ENCODE assay signal across 8 cellular contexts in the genomic region with DNA sequence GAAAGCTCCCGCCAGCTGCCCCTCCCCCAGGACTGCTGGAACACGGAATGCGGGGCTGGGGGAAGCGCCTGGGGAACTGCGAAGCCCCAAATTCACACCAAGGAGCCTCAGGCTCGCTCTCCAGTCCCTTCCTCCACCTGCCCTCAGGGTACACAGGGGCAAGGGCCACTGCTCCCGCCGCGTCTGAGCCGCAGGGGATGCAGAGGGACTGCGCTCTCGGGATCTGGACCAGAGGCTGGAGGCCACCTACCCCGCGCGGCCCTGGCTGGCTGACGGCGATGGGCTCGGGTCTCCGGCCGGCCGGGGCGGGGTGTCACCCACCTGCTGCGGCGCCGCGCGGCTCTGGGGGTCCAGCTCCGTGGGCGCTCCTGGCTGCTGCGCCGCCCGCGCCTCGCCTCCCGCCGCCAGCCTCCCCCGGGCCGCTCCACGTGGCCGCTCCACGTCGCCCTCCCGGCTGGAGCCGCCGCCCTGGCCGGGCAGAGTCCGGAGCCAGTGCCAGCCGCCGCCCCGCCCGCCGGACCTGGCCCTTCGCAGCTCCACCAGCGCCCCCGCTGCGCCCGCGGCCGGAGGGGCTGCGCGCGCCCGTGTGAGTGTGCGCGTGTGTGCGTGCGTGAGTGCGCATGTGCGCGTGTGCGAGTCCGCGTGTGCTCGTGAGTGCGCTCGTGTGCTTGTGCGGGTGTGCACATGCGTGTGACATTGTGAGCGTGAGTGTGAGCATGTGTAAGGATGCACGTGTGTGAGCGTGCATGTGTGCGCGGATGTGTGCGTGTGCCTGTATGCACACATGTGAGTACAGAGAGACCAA. TPM values are rescaled to one million over a fixed set of nuclear protein-coding genes. Genes with fewer than 3 reads are reported as not detected.
DNase-seq lines count a peak whose midpoint lies in the region; ATAC-seq and TF ChIP-seq lines count a peak whose summit lies in the region.

A gene with protein sequence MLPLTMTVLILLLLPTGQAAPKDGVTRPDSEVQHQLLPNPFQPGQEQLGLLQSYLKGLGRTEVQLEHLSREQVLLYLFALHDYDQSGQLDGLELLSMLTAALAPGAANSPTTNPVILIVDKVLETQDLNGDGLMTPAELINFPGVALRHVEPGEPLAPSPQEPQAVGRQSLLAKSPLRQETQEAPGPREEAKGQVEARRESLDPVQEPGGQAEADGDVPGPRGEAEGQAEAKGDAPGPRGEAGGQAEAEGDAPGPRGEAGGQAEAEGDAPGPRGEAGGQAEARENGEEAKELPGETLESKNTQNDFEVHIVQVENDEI (minus strand): TSS at position 604 of the 805 bp plus-strand sequence. CDS start 14,762 bp downstream, outside the sequence.

- H3K27me3 Mint-ChIP-seq in WTC11 (ENCODE audit: low read depth) = peaks cover 66% of the 10 kb centered on the region

- POLR2A ChIA-PET in WTC11 (lab: Charles Lee) = interaction anchor here (1.6 kb wide), 1 partner anchor 15 kb away, joined by 5 read pairs; a partner anchor contains a TSS

- H3K9me3 Mint-ChIP-seq in WTC11 = no peaks in the 10 kb centered on the region

- H3K4me3 Mint-ChIP-seq in WTC11 = peak within 1 kb of the TSS; percentile 73

- H3K36me3 Mint-ChIP-seq in WTC11 = no peaks in the 10 kb centered on the region

- CTCF ChIA-PET in WTC11 (lab: Charles Lee) = interaction anchor here (1.0 to 2.1 kb wide), 4 partner anchors 15 to 73 kb away, joined by 3 to 11 read pairs (median 8); a partner anchor contains a TSS

- H3K4me1 Mint-ChIP-seq in WTC11 = peaks cover 12% of the 10 kb centered on the region; the same call in 1 of the 2 replicates

- DNase-seq in stimulated activated CD4-positive, alpha-beta T cell treated with anti-CD3 and anti-CD28 coated beads, Interleukin-12 subunit alpha, Interleukin-12 subunit beta, amount 100 ng/mL, for 4 hours = peak; percentile 29
- no peak for DNase-seq in stimulated activated CD4-positive, alpha-beta T cell treated with anti-CD3 and anti-CD28 coated beads, Interleukin-4, amount 100 ng/mL, for 24 hours
- peak; percentile 55 for DNase-seq in WTC11 (ENCODE audit: low spot score)
- no peak for DNase-seq in fibroblast of villous mesenchyme (ENCODE audit: low read depth)
- DNase-seq in posterior vena cava (ENCODE audit: low spot score) = peak; percentile 81
- no peak for DNase-seq in cortex of kidney (lab: John Stamatoyannopoulos, UW)
- no peak for DNase-seq in DMS153 treated with DMSO at 0.1 percent for 48 hours (lab: John Stamatoyannopoulos, UW; ENCODE audit: unreplicated experiment)
- DNase-seq in NCI-H774 (lab: John Stamatoyannopoulos, UW) = no peak

- peak; percentile 63 for ATAC-seq in WTC11

- intact Hi-C loops in posterior vena cava (cut with DNase I) = no loop called here

- no peak for TF ChIP-seq CTCF in WTC11 (IDR thresholded peaks at IDR 0.05)
- TF ChIP-seq CTCF in fibroblast of villous mesenchyme (IDR thresholded peaks at IDR 0.05; ENCODE audit: insufficient read depth, low read depth, low read length) = no peak

- H3K4me3 ChIP-seq in fibroblast of villous mesenchyme (ENCODE audit: low read depth, low read length) = peak within 1 kb of the TSS; percentile 44

- H3K27ac Mint-ChIP-seq in WTC11 = no peak within 1 kb of the TSS

TF ChIP-seq in WTC11, 78 proteins besides CTCF, POLR2A, EP300 and RAD21 (continues in another document):
- TF ChIP-seq RELA (CRISPR knock-in tag; IDR thresholded peaks at IDR 0.05; ENCODE audit: borderline replicate concordance) (peak; percentile 67; the same call in 1 of the 2 replicates), ETV6 (CRISPR knock-in tag; IDR thresholded peaks at IDR 0.05) (no peak), TP53 (CRISPR knock-in tag; IDR thresholded peaks at IDR 0.05) (peak; percentile 78), ZNF263 (CRISPR knock-in tag; IDR thresholded peaks at IDR 0.05; ENCODE audit: low read depth) (no peak), FOXP1 (CRISPR knock-in tag; IDR thresholded peaks at IDR 0.05; ENCODE audit: borderline replicate concordance) (peak; percentile 76; the same call in 1 of the 2 replicates), TCF7 (CRISPR knock-in tag; IDR thresholded peaks at IDR 0.05; ENCODE audit: low read depth) (peak; percentile 81; the same call in 1 of the 2 replicates), ELF4 (CRISPR knock-in tag; IDR thresholded peaks at IDR 0.05; ENCODE audit: low read depth) (no peak), CREM (CRISPR knock-in tag; IDR thresholded peaks at IDR 0.05) (0 out of 2 replicates have a peak, but pooled peaks have one; percentile 50), HMGA2 (CRISPR knock-in tag; IDR thresholded peaks at IDR 0.05) (no peak), SP1 (CRISPR knock-in tag; conservative IDR thresholded peaks at IDR 0.05) (peak; percentile 61; the same call in 1 of the 2 replicates), ZBTB21 (CRISPR knock-in tag; IDR thresholded peaks at IDR 0.05; ENCODE audit: borderline replicate concordance) (peak; percentile 89)
- TF ChIP-seq, protein P1, sequence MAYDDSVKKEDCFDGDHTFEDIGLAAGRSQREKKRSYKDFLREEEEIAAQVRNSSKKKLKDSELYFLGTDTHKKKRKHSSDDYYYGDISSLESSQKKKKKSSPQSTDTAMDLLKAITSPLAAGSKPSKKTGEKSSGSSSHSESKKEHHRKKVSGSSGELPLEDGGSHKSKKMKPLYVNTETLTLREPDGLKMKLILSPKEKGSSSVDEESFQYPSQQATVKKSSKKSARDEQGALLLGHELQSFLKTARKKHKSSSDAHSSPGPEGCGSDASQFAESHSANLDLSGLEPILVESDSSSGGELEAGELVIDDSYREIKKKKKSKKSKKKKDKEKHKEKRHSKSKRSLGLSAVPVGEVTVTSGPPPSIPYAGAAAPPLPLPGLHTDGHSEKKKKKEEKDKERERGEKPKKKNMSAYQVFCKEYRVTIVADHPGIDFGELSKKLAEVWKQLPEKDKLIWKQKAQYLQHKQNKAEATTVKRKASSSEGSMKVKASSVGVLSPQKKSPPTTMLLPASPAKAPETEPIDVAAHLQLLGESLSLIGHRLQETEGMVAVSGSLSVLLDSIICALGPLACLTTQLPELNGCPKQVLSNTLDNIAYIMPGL (CRISPR knock-in tag; IDR thresholded peaks at IDR 0.05) = peak; percentile 29; the same call in 1 of the 2 replicates
- TF ChIP-seq, protein P2, sequence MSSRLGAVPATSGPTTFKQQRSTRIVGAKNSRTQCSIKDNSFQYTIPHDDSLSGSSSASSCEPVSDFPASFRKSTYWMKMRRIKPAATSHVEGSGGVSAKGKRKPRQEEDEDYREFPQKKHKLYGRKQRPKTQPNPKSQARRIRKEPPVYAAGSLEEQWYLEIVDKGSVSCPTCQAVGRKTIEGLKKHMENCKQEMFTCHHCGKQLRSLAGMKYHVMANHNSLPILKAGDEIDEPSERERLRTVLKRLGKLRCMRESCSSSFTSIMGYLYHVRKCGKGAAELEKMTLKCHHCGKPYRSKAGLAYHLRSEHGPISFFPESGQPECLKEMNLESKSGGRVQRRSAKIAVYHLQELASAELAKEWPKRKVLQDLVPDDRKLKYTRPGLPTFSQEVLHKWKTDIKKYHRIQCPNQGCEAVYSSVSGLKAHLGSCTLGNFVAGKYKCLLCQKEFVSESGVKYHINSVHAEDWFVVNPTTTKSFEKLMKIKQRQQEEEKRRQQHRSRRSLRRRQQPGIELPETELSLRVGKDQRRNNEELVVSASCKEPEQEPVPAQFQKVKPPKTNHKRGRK (CRISPR knock-in tag; IDR thresholded peaks at IDR 0.05; ENCODE audit: borderline replicate concordance) = no peak
- TF ChIP-seq, protein P3, sequence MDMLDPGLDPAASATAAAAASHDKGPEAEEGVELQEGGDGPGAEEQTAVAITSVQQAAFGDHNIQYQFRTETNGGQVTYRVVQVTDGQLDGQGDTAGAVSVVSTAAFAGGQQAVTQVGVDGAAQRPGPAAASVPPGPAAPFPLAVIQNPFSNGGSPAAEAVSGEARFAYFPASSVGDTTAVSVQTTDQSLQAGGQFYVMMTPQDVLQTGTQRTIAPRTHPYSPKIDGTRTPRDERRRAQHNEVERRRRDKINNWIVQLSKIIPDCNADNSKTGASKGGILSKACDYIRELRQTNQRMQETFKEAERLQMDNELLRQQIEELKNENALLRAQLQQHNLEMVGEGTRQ (CRISPR knock-in tag; IDR thresholded peaks at IDR 0.05) = peak; percentile 32; the same call in 1 of the 2 replicates
- TF ChIP-seq, protein P4, sequence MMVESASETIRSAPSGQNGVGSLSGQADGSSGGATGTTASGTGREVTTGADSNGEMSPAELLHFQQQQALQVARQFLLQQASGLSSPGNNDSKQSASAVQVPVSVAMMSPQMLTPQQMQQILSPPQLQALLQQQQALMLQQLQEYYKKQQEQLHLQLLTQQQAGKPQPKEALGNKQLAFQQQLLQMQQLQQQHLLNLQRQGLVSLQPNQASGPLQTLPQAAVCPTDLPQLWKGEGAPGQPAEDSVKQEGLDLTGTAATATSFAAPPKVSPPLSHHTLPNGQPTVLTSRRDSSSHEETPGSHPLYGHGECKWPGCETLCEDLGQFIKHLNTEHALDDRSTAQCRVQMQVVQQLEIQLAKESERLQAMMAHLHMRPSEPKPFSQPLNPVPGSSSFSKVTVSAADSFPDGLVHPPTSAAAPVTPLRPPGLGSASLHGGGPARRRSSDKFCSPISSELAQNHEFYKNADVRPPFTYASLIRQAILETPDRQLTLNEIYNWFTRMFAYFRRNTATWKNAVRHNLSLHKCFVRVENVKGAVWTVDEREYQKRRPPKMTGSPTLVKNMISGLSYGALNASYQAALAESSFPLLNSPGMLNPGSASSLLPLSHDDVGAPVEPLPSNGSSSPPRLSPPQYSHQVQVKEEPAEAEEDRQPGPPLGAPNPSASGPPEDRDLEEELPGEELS (CRISPR knock-in tag; IDR thresholded peaks at IDR 0.05) = no peak
- TF ChIP-seq, protein P5, sequence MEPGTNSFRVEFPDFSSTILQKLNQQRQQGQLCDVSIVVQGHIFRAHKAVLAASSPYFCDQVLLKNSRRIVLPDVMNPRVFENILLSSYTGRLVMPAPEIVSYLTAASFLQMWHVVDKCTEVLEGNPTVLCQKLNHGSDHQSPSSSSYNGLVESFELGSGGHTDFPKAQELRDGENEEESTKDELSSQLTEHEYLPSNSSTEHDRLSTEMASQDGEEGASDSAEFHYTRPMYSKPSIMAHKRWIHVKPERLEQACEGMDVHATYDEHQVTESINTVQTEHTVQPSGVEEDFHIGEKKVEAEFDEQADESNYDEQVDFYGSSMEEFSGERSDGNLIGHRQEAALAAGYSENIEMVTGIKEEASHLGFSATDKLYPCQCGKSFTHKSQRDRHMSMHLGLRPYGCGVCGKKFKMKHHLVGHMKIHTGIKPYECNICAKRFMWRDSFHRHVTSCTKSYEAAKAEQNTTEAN (CRISPR knock-in tag; IDR thresholded peaks at IDR 0.05) = peak; percentile 99

RNA-seq across cellular contexts. Expression of the gene that starts here (rescaled TPM):
- 3.5 to 4.0 TPM (median 3.8 TPM) in 3 replicates for total RNA-seq in WTC11 (2021)
- under 0.01 TPM in 2 replicates for total RNA-seq in fibroblast of villous mesenchyme
- 10 to 100 TPM; 25.8 to 27.8 TPM for total RNA-seq in posterior vena cava

Comparison
In these comparisons a context has a peak if more than half of its experiments do, and no peak if none do; other contexts are left out.
1. DNase-seq: peak in stimulated activated CD4-positive, alpha-beta T cell treated with anti-CD3 and anti-CD28 coated beads, Interleukin-12 subunit alpha, Interleukin-12 subunit beta, amount 100 ng/mL, for 4 hours (single experiment), WTC11 (single experiment) and posterior vena cava (single experiment); none in stimulated activated CD4-positive, alpha-beta T cell treated with anti-CD3 and anti-CD28 coated beads, Interleukin-4, amount 100 ng/mL, for 24 hours (single experiment), fibroblast of villous mesenchyme (single experiment), cortex of kidney (single experiment), DMS153 treated with DMSO at 0.1 percent for 48 hours (single experiment) and NCI-H774 (single experiment).